ENCODE assay signal across 8 cellular contexts in the genomic region with DNA sequence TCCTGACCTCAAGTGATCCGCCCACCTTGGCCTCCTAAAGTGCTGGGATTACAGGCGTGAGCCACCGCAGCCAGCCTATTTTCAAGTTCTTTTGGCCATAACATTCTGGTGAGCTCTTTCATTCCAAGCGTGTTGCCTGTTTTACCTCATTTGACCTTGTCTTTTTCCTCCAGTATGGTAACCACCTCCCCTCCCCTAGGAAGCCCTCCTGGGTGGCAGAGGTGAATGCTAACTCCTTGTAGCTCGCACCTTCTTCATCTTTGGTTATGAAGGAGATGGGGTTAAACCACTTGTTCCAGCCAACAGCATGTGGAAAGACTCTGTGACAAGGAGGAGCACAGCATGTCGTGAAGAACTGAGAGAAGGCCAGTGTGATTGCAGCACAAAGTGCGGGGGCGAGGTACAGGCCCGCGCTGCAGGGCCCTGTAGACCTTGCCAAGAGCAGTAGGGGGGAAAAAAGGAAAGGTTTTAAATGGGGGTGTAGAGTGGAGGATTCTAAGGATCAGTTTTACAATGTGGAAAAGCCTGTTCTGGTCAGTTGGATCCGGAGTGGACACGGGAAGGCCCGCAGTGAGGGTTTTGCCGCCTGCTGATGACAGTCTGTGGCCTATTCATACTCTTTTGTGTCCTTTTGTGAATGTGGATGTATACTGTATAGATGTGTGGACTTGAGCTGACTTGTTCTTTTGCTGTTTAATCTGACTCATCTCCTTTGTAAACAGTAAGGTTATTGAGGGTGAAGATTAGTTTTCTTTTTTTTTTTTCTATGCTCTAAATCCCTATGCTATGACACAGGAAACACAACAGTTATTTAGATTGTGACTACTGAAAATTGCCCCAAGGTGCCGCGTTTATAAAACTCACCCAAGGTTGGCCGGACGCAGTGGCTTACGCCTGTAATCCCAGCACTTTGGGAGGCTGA. TPM values are rescaled to one million over a fixed set of nuclear protein-coding genes. Genes with fewer than 3 reads are reported as not detected.
A peak's percentile ranks its signal among the peaks of the same experiment; 100 is the strongest.
DNase-seq lines count a peak whose midpoint lies in the region; ATAC-seq and TF ChIP-seq lines count a peak whose summit lies in the region.

No MANE protein-coding gene starts in this region.

- no peaks in the 10 kb centered on the region for H3K9me3 Mint-ChIP-seq in activated T-cell treated with anti-CD3 and anti-CD28 coated beads, Interleukin-2, amount 50 U/mL, for 24 hours
- H3K9me3 Mint-ChIP-seq in naive thymus-derived CD8-positive, alpha-beta T cell = no peaks in the 10 kb centered on the region
- no peaks in the 10 kb centered on the region for H3K9me3 Mint-ChIP-seq in stimulated activated naive B cell treated with anti-CD40 and anti-IgM and Interleukin-4, amounts not matched to agents 10 μg/mL and 1 μg/mL and 100 μg/mL, for 72 hours

- H3K27ac Mint-ChIP-seq in activated T-cell treated with anti-CD3 and anti-CD28 coated beads, Interleukin-2, amount 50 U/mL, for 24 hours = no peak overlapping the region
- H3K27ac Mint-ChIP-seq in naive thymus-derived CD8-positive, alpha-beta T cell = no peak overlapping the region
- no peak overlapping the region for H3K27ac Mint-ChIP-seq in stimulated activated naive B cell treated with anti-CD40 and anti-IgM and Interleukin-4, amounts not matched to agents 10 μg/mL and 1 μg/mL and 100 μg/mL, for 72 hours

- intact Hi-C loops in HCT116 (cut with micrococcal nuclease) = no loop called here

- POLR2A ChIA-PET in HCT116 (lab: Charles Lee) = interaction anchor here (0.5 to 2.1 kb wide), 5 partner anchors 9 to 59 kb away, joined by 3 to 14 read pairs (median 8); partner anchors contain the start of gene HNRNPR
- POLR2A ChIA-PET in naive thymus-derived CD8-positive, alpha-beta T cell (lab: Charles Lee) = interaction anchor here (0.7 to 0.8 kb wide), 2 partner anchors 15 to 67 kb away, joined by 3 to 6 read pairs; no protein-coding TSS in a partner anchor

- H3K36me3 Mint-ChIP-seq in activated T-cell treated with anti-CD3 and anti-CD28 coated beads, Interleukin-2, amount 50 U/mL, for 24 hours (ENCODE audit: low read depth) = peaks cover 2% of the 10 kb centered on the region
- H3K36me3 Mint-ChIP-seq in naive thymus-derived CD8-positive, alpha-beta T cell = peaks cover 0 to 16% (median 2%) of the 10 kb centered on the region in 3 donors
- peaks cover 3 to 4% of the 10 kb centered on the region in 2 donors for H3K36me3 Mint-ChIP-seq in stimulated activated naive B cell treated with anti-CD40 and anti-IgM and Interleukin-4, amounts not matched to agents 10 μg/mL and 1 μg/mL and 100 μg/mL, for 72 hours

- TF ChIP-seq CTCF in HCT116 (IDR thresholded peaks at IDR 0.05 in 2 of 3, conservative IDR thresholded peaks at IDR 0.05 in 1 of 3; ENCODE audit: borderline replicate concordance in 1 of 3, insufficient read depth in 1 of 3, low read depth in 2 of 3, low read length in 2 of 3) = no peak
- no peak for TF ChIP-seq CTCF in VCaP (conservative IDR thresholded peaks at IDR 0.05)
- no peak for TF ChIP-seq CTCF in right atrium auricular region (IDR thresholded peaks at IDR 0.05)

- H3K9me2 ChIP-seq in HCT116 (ENCODE audit: insufficient read depth) = no peaks in the 10 kb centered on the region

- DNase-seq in HCT116 (ENCODE audit: low read depth, low spot score) (peak; percentile 54), right atrium auricular region (ENCODE audit: low spot score) (no peak), stromal cell of bone marrow (ENCODE audit: low read depth) (peak; percentile 61)
- DNase-seq in activated T-cell treated with anti-CD3 and anti-CD28 coated beads, Interleukin-2, amount 50 U/mL, for 24 hours = no peak
- DNase-seq in naive thymus-derived CD8-positive, alpha-beta T cell = no peak
- DNase-seq in stimulated activated naive B cell treated with anti-CD40 and anti-IgM and Interleukin-4, amounts not matched to agents 10 μg/mL and 1 μg/mL and 100 μg/mL, for 72 hours = no peak

- no TSS peak for BruUV-seq in HCT116 (replicated peaks; lab: Mats Ljungman, UMichigan)

- no peaks in the 10 kb centered on the region for H3K9me3 ChIP-seq in HCT116 (ENCODE audit: control insufficient read depth in 1 of 2, insufficient read depth in 1 of 2, low read depth in 1 of 2, low read length in 2 of 2)
- H3K9me3 ChIP-seq in right atrium auricular region = no peaks in the 10 kb centered on the region

- H2AFZ ChIP-seq in HCT116 (ENCODE audit: low read depth, low read length, poor library complexity, severe bottlenecking) = peak overlapping the region; percentile 34

- no peaks in the 10 kb centered on the region for H3K4me1 Mint-ChIP-seq in activated T-cell treated with anti-CD3 and anti-CD28 coated beads, Interleukin-2, amount 50 U/mL, for 24 hours (ENCODE audit: low read depth)
- H3K4me1 Mint-ChIP-seq in naive thymus-derived CD8-positive, alpha-beta T cell = peaks cover 0 to under 1% (median 0%) of the 10 kb centered on the region in 4 donors
- peaks cover 4 to 6% of the 10 kb centered on the region in 2 donors for H3K4me1 Mint-ChIP-seq in stimulated activated naive B cell treated with anti-CD40 and anti-IgM and Interleukin-4, amounts not matched to agents 10 μg/mL and 1 μg/mL and 100 μg/mL, for 72 hours

- H3K4me3 ChIP-seq in HCT116 (replicated peaks in 1 of 2; ENCODE audit: low read depth in 1 of 2, low read length in 2 of 2) (peak overlapping the region in 1 of 2 experiments; percentile 14; a peak in 1 of 4 replicates), right atrium auricular region (no peak overlapping the region)

- RAD21 ChIA-PET in HCT116 (lab: Charles Lee; ENCODE audit: low non-redundant PET in 1 of 2, low total read pairs in 2 of 2, uncharacterized antibody in 2 of 2, unreplicated experiment in 2 of 2) = no interaction called here

- CTCF ChIA-PET in HCT116 (lab: Charles Lee) = interaction anchor here (2.6 kb wide), 1 partner anchor 27 kb away, joined by 10 read pairs; no protein-coding TSS in a partner anchor

- ATAC-seq in HCT116 (peak; percentile 75), GM19328 (IDR thresholded peaks at IDR 0.05; ENCODE audit: unreplicated experiment) (no peak)
- no peak for ATAC-seq in naive thymus-derived CD8-positive, alpha-beta T cell
- ATAC-seq in stimulated activated naive B cell treated with anti-CD40 and anti-IgM and Interleukin-4, amounts not matched to agents 10 μg/mL and 1 μg/mL and 100 μg/mL, for 72 hours (replicated peaks) = no peak

- H3K36me3 ChIP-seq in HCT116 (ENCODE audit: control insufficient read depth in 1 of 2, insufficient read depth in 2 of 2, low read length in 2 of 2) = no peaks in the 10 kb centered on the region
- peaks cover 8% of the 10 kb centered on the region for H3K36me3 ChIP-seq in right atrium auricular region

- H3K27me3 ChIP-seq in HCT116 (ENCODE audit: insufficient read depth, low read length) (no peaks in the 10 kb centered on the region), right atrium auricular region (no peaks in the 10 kb centered on the region)

- H3K9ac ChIP-seq in HCT116 (ENCODE audit: low read length) = peak overlapping the region; percentile 39

- H3K4me2 ChIP-seq in HCT116 (ENCODE audit: low read length) = peak overlapping the region; percentile 63

- peak; percentile 17; the same call in 1 of the 2 replicates for TF ChIP-seq RAD21 in HCT116 (IDR thresholded peaks at IDR 0.05; ENCODE audit: low read depth)

- H3K4me3 Mint-ChIP-seq in activated T-cell treated with anti-CD3 and anti-CD28 coated beads, Interleukin-2, amount 50 U/mL, for 24 hours = no peak overlapping the region
- no peak overlapping the region for H3K4me3 Mint-ChIP-seq in naive thymus-derived CD8-positive, alpha-beta T cell
- no peak overlapping the region for H3K4me3 Mint-ChIP-seq in stimulated activated naive B cell treated with anti-CD40 and anti-IgM and Interleukin-4, amounts not matched to agents 10 μg/mL and 1 μg/mL and 100 μg/mL, for 72 hours

- no peaks in the 10 kb centered on the region for H4K20me1 ChIP-seq in HCT116 (ENCODE audit: insufficient read depth)

- no peak for TF ChIP-seq POLR2A in HCT116 (IDR thresholded peaks at IDR 0.05; ENCODE audit: borderline replicate concordance, extremely low read depth, insufficient read depth, insufficient read length)

- H3K27ac ChIP-seq in HCT116 (ENCODE audit: low read depth, low read length) (peak overlapping the region; percentile 81), VCaP (peak overlapping the region; percentile 78), right atrium auricular region (peak overlapping the region; percentile 26 to 35)

- H3K79me2 ChIP-seq in HCT116 (ENCODE audit: insufficient read depth, low read length) = no peaks in the 10 kb centered on the region

- H3K4me1 ChIP-seq in HCT116 (ENCODE audit: control insufficient read depth in 1 of 2, insufficient read depth in 2 of 2, low read length in 2 of 2) (peaks cover 27 to 28% of the 10 kb centered on the region in 2 experiments), right atrium auricular region (no peaks in the 10 kb centered on the region)

- no peaks in the 10 kb centered on the region for H3K27me3 Mint-ChIP-seq in activated T-cell treated with anti-CD3 and anti-CD28 coated beads, Interleukin-2, amount 50 U/mL, for 24 hours
- no peaks in the 10 kb centered on the region for H3K27me3 Mint-ChIP-seq in naive thymus-derived CD8-positive, alpha-beta T cell
- no peaks in the 10 kb centered on the region for H3K27me3 Mint-ChIP-seq in stimulated activated naive B cell treated with anti-CD40 and anti-IgM and Interleukin-4, amounts not matched to agents 10 μg/mL and 1 μg/mL and 100 μg/mL, for 72 hours

TF ChIP-seq in HCT116, 20 proteins besides CTCF, POLR2A, EP300 and RAD21 (continues in another document):
- peak; percentile 68 for TF ChIP-seq FOSL1 (IDR thresholded peaks at IDR 0.05; ENCODE audit: low read depth)
- peak; percentile 57; the same call in 1 of the 2 replicates for TF ChIP-seq CEBPB (IDR thresholded peaks at IDR 0.05; ENCODE audit: low read depth)
- TF ChIP-seq, protein P1, sequence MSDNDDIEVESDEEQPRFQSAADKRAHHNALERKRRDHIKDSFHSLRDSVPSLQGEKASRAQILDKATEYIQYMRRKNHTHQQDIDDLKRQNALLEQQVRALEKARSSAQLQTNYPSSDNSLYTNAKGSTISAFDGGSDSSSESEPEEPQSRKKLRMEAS (IDR thresholded peaks at IDR 0.05) = peak; percentile 46
- no peak for TF ChIP-seq EZH2phosphoT487 (IDR thresholded peaks at IDR 0.05; ENCODE audit: borderline replicate concordance)

RNA-seq across cellular contexts. Expression of gene ZNF436, which starts 7.5 kb away (rescaled TPM):
- total RNA-seq in HCT116 (2021; ENCODE audit: unreplicated experiment) = 8.1 TPM
- 3.5 and 4.8 TPM in 2 replicates for polyA plus RNA-seq in HCT116 (2012)
- 1 to 10 TPM; 7.9 to 10.0 TPM for total RNA-seq in right atrium auricular region
- 1 to 10 TPM; 8.5 to 8.9 TPM for total RNA-seq in naive thymus-derived CD8-positive, alpha-beta T cell
- 1 to 10 TPM; 1.8 to 3.9 (median 2.0) TPM for polyA plus RNA-seq in naive thymus-derived CD8-positive, alpha-beta T cell

RNA-seq across cellular contexts. Expression of gene HNRNPR, which starts 33.1 kb away (rescaled TPM):
- total RNA-seq in HCT116 (2021; ENCODE audit: unreplicated experiment) (194 TPM), right atrium auricular region (10 to 100 TPM; 40.5 to 51.6 TPM)
- polyA plus RNA-seq in HCT116 (2012) = 79.2 and 97.3 TPM in 2 replicates
- total RNA-seq in naive thymus-derived CD8-positive, alpha-beta T cell = 100 to 1,000 TPM; 115 to 120 TPM
- polyA plus RNA-seq in naive thymus-derived CD8-positive, alpha-beta T cell = 100 to 1,000 TPM; 182 to 193 (median 184) TPM

RNA-seq across cellular contexts. Expression of gene TCEA3, which starts 47.4 kb away (rescaled TPM):
- total RNA-seq in HCT116 (2021; ENCODE audit: unreplicated experiment) = 3.7 TPM
- polyA plus RNA-seq in HCT116 (2012) = 4.4 and 4.6 TPM in 2 replicates
- total RNA-seq in right atrium auricular region = 10 to 100 TPM; 24.4 to 40.1 TPM
- total RNA-seq in naive thymus-derived CD8-positive, alpha-beta T cell = 10 to 100 TPM; 32.4 to 37.7 TPM
- polyA plus RNA-seq in naive thymus-derived CD8-positive, alpha-beta T cell = 10 to 100 TPM; 22.5 to 44.4 (median 30.1) TPM

Comparison
In these comparisons a context has a peak if more than half of its experiments do, and no peak if none do; other contexts are left out.
1. DNase-seq: peak in HCT116 (single experiment) and stromal cell of bone marrow (single experiment); none in right atrium auricular region (single experiment), activated T-cell treated with anti-CD3 and anti-CD28 coated beads, Interleukin-2, amount 50 U/mL, for 24 hours (single experiment), naive thymus-derived CD8-positive, alpha-beta T cell (0 of 10) and stimulated activated naive B cell treated with anti-CD40 and anti-IgM and Interleukin-4, amounts not matched to agents 10 μg/mL and 1 μg/mL and 100 μg/mL, for 72 hours (single experiment).
2. H3K27ac ChIP-seq: peak in every context shown above with its lines; median percentile 81 in HCT116; 78 in VCaP; 30 in right atrium auricular region.